In genomic region chrX:23826653-23827052, GRCh38 we compare ENCODE assay signal across 1 cellular context.
A peak's percentile ranks its signal among the peaks of the same experiment; 100 is the strongest.
TF ChIP-seq lines count a peak whose summit lies in the region.

No MANE protein-coding gene starts in this region.

TF ChIP-seq in HepG2, 621 proteins besides CTCF, POLR2A, EP300 and RAD21 (continued from another document):
- TF ChIP-seq, protein P1, sequence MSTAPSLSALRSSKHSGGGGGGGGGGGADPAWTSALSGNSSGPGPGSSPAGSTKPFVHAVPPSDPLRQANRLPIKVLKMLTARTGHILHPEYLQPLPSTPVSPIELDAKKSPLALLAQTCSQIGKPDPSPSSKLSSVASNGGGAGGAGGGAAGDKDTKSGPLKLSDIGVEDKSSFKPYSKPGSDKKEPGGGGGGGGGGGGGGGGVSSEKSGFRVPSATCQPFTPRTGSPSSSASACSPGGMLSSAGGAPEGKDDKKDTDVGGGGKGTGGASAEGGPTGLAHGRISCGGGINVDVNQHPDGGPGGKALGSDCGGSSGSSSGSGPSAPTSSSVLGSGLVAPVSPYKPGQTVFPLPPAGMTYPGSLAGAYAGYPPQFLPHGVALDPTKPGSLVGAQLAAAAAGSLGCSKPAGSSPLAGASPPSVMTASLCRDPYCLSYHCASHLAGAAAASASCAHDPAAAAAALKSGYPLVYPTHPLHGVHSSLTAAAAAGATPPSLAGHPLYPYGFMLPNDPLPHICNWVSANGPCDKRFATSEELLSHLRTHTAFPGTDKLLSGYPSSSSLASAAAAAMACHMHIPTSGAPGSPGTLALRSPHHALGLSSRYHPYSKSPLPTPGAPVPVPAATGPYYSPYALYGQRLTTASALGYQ (CRISPR knock-in tag; IDR thresholded peaks at IDR 0.05): no peak
- no peak for TF ChIP-seq DPF2 (CRISPR knock-in tag; IDR thresholded peaks at IDR 0.05; ENCODE audit: borderline replicate concordance, low read depth)
- peak; percentile 44; the same call in 1 of the 2 replicates for TF ChIP-seq RARA (CRISPR knock-in tag; IDR thresholded peaks at IDR 0.05)
- TF ChIP-seq, protein P2, sequence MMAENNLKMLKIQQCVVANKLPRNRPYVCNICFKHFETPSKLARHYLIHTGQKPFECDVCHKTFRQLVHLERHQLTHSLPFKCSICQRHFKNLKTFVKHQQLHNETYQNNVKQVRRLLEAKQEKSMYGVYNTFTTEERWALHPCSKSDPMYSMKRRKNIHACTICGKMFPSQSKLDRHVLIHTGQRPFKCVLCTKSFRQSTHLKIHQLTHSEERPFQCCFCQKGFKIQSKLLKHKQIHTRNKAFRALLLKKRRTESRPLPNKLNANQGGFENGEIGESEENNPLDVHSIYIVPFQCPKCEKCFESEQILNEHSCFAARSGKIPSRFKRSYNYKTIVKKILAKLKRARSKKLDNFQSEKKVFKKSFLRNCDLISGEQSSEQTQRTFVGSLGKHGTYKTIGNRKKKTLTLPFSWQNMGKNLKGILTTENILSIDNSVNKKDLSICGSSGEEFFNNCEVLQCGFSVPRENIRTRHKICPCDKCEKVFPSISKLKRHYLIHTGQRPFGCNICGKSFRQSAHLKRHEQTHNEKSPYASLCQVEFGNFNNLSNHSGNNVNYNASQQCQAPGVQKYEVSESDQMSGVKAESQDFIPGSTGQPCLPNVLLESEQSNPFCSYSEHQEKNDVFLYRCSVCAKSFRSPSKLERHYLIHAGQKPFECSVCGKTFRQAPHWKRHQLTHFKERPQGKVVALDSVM (CRISPR knock-in tag; IDR thresholded peaks at IDR 0.05): no peak
- TF ChIP-seq ZNF570 (CRISPR knock-in tag; IDR thresholded peaks at IDR 0.05; ENCODE audit: borderline replicate concordance): no peak
- TF ChIP-seq, protein P3, sequence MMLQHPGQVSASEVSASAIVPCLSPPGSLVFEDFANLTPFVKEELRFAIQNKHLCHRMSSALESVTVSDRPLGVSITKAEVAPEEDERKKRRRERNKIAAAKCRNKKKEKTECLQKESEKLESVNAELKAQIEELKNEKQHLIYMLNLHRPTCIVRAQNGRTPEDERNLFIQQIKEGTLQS (CRISPR knock-in tag; IDR thresholded peaks at IDR 0.05): no peak
- TF ChIP-seq ZSCAN12 (CRISPR knock-in tag; IDR thresholded peaks at IDR 0.05): no peak
- peak; percentile 19; the same call in 1 of the 2 replicates for TF ChIP-seq CREM (IDR thresholded peaks at IDR 0.05)
- TF ChIP-seq CREM (CRISPR knock-in tag; IDR thresholded peaks at IDR 0.05): no peak
- 0 out of 2 replicates have a peak, but pooled peaks have one; percentile 38 for TF ChIP-seq GFI1 (CRISPR knock-in tag; IDR thresholded peaks at IDR 0.05; ENCODE audit: borderline replicate concordance)
- 0 out of 4 replicates have a peak, but pooled peaks of 1 of the 2 experiments have one; percentile 21 for TF ChIP-seq KLF16 (CRISPR knock-in tag; IDR thresholded peaks at IDR 0.05)
- 0 out of 2 replicates have a peak, but pooled peaks have one; percentile 30 for TF ChIP-seq HDAC1 (CRISPR knock-in tag; IDR thresholded peaks at IDR 0.05)
- TF ChIP-seq FOSL2 (CRISPR knock-in tag; IDR thresholded peaks at IDR 0.05): peak; percentile 48
- TF ChIP-seq KLF13 (CRISPR knock-in tag; IDR thresholded peaks at IDR 0.05): no peak
- TF ChIP-seq, protein P4, sequence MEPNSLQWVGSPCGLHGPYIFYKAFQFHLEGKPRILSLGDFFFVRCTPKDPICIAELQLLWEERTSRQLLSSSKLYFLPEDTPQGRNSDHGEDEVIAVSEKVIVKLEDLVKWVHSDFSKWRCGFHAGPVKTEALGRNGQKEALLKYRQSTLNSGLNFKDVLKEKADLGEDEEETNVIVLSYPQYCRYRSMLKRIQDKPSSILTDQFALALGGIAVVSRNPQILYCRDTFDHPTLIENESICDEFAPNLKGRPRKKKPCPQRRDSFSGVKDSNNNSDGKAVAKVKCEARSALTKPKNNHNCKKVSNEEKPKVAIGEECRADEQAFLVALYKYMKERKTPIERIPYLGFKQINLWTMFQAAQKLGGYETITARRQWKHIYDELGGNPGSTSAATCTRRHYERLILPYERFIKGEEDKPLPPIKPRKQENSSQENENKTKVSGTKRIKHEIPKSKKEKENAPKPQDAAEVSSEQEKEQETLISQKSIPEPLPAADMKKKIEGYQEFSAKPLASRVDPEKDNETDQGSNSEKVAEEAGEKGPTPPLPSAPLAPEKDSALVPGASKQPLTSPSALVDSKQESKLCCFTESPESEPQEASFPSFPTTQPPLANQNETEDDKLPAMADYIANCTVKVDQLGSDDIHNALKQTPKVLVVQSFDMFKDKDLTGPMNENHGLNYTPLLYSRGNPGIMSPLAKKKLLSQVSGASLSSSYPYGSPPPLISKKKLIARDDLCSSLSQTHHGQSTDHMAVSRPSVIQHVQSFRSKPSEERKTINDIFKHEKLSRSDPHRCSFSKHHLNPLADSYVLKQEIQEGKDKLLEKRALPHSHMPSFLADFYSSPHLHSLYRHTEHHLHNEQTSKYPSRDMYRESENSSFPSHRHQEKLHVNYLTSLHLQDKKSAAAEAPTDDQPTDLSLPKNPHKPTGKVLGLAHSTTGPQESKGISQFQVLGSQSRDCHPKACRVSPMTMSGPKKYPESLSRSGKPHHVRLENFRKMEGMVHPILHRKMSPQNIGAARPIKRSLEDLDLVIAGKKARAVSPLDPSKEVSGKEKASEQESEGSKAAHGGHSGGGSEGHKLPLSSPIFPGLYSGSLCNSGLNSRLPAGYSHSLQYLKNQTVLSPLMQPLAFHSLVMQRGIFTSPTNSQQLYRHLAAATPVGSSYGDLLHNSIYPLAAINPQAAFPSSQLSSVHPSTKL (CRISPR knock-in tag; IDR thresholded peaks at IDR 0.05): peak; percentile 41; the same call in 1 of the 2 replicates
- TF ChIP-seq ZZZ3 (CRISPR knock-in tag; IDR thresholded peaks at IDR 0.05; ENCODE audit: borderline replicate concordance): no peak
- 0 out of 2 replicates have a peak, but pooled peaks have one; percentile 19 for TF ChIP-seq TARDBP (CRISPR knock-in tag; IDR thresholded peaks at IDR 0.05)
- TF ChIP-seq MTA1 (CRISPR knock-in tag; IDR thresholded peaks at IDR 0.05; ENCODE audit: borderline replicate concordance): no peak
- peak; percentile 20; the same call in 1 of the 2 replicates for TF ChIP-seq SAP130 (CRISPR knock-in tag; IDR thresholded peaks at IDR 0.05; ENCODE audit: low read depth)
- TF ChIP-seq NR2F1 (CRISPR knock-in tag; IDR thresholded peaks at IDR 0.05): peak; percentile 38 to 55; a peak in 3 of 4 replicates
- no peak for TF ChIP-seq LBX2 (CRISPR knock-in tag; IDR thresholded peaks at IDR 0.05; ENCODE audit: borderline replicate concordance)
- no peak for TF ChIP-seq JARID2 (CRISPR knock-in tag; IDR thresholded peaks at IDR 0.05; ENCODE audit: insufficient replicate concordance)
- peak; percentile 56 for TF ChIP-seq SALL1 (CRISPR knock-in tag; IDR thresholded peaks at IDR 0.05)
- TF ChIP-seq, protein P5, sequence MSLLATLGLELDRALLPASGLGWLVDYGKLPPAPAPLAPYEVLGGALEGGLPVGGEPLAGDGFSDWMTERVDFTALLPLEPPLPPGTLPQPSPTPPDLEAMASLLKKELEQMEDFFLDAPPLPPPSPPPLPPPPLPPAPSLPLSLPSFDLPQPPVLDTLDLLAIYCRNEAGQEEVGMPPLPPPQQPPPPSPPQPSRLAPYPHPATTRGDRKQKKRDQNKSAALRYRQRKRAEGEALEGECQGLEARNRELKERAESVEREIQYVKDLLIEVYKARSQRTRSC (CRISPR knock-in tag; IDR thresholded peaks at IDR 0.05; ENCODE audit: low read depth): no peak
- TF ChIP-seq NCOA2 (CRISPR knock-in tag; IDR thresholded peaks at IDR 0.05): peak; percentile 15; the same call in 1 of the 2 replicates
- TF ChIP-seq FOSL1 (CRISPR knock-in tag; IDR thresholded peaks at IDR 0.05; ENCODE audit: borderline replicate concordance): no peak
- TF ChIP-seq SOX13 (IDR thresholded peaks at IDR 0.05): no peak
- peak in 1 of 2 experiments; percentile 13; a peak in 1 of 4 replicates for TF ChIP-seq SOX13 (CRISPR knock-in tag; conservative IDR thresholded peaks at IDR 0.05 in 1 of 2, IDR thresholded peaks at IDR 0.05 in 1 of 2)
- TF ChIP-seq CEBPB (IDR thresholded peaks at IDR 0.05; ENCODE audit: borderline replicate concordance, low read depth, low read length): peak; percentile 16; the same call in 1 of the 2 replicates
- TF ChIP-seq HNF4A (CRISPR knock-in tag; IDR thresholded peaks at IDR 0.05): peak; percentile 35; the same call in 1 of the 2 replicates
- no peak for TF ChIP-seq ZMAT3 (CRISPR knock-in tag; conservative IDR thresholded peaks at IDR 0.05)
- no peak for TF ChIP-seq SMARCE1 (IDR thresholded peaks at IDR 0.05; ENCODE audit: borderline replicate concordance)
- peak; percentile 78 for TF ChIP-seq NR2F6 (IDR thresholded peaks at IDR 0.05)
- peak; percentile 78 for TF ChIP-seq NR2F6 (CRISPR knock-in tag; IDR thresholded peaks at IDR 0.05)
- peak; percentile 57 for TF ChIP-seq CEBPG (CRISPR knock-in tag; IDR thresholded peaks at IDR 0.05)
- peak; percentile 24; the same call in 1 of the 2 replicates for TF ChIP-seq IKZF5 (CRISPR knock-in tag; IDR thresholded peaks at IDR 0.05)
- no peak for TF ChIP-seq ZNF777 (CRISPR knock-in tag; IDR thresholded peaks at IDR 0.05)
